ENCODE assay signal across 1 cellular context in the genomic region with DNA sequence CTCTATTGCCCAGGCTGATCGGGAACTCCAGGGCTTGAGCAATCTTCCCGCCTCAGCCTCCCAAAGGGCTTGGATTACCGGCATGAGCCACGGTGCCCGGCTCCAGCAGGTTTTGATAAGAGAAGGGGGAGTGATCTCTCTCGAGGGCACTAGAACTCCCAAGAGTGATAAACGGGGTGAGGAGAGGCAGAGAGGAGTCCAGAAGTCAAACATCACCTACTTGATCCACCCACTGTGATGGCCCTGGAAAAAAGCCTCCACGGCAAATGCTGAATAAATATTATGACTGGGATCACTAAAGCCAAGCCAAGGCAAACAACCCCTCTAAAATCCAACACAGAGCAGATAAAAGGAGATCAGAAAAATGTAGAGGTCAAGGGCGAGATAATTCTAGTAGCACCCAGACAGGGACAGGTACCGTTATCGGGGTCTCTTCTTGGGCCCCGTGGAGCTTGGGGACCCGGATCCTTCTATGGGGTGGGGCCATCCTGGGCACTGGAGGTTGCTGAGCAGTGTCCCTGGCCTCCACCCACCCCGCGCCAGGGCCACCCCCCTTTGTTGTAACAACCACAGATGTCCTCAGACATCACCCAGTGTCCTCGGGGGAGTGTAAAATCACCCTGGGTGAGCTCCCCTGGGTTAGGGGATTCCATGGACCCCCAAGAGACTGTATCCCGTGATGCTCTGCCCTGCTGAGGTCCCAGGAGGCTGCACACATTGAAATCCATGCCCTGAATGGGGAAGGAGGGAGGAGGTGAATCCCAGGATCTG.
A peak's percentile ranks its signal among the peaks of the same experiment; 100 is the strongest.
TF ChIP-seq lines count a peak whose summit lies in the region.

No MANE protein-coding gene starts in this region.

TF ChIP-seq in HepG2, 621 proteins besides CTCF, POLR2A, EP300 and RAD21 (continued from another document):
- no peak for TF ChIP-seq HMG20B (CRISPR knock-in tag; conservative IDR thresholded peaks at IDR 0.05)
- no peak for TF ChIP-seq ETV6 (CRISPR knock-in tag; conservative IDR thresholded peaks at IDR 0.05)
- TF ChIP-seq NR2F2 (IDR thresholded peaks at IDR 0.05; ENCODE audit: borderline replicate concordance, low read depth), result 0 out of 2 replicates have a peak, but pooled peaks have one; percentile 45
- no peak for TF ChIP-seq ZNF607 (CRISPR knock-in tag; IDR thresholded peaks at IDR 0.05; ENCODE audit: borderline replicate concordance)
- TF ChIP-seq ONECUT2 (CRISPR knock-in tag; IDR thresholded peaks at IDR 0.05), result no peak
- TF ChIP-seq YEATS4 (CRISPR knock-in tag; IDR thresholded peaks at IDR 0.05; ENCODE audit: borderline replicate concordance), result no peak
